In genomic region chr18:79987566-79987965, GRCh38 we compare ENCODE assay signal across 8 cellular contexts. TPM values are rescaled to one million over a fixed set of nuclear protein-coding genes. Genes with fewer than 3 reads are reported as not detected.
DNase-seq lines count a peak whose midpoint lies in the region; ATAC-seq and TF ChIP-seq lines count a peak whose summit lies in the region.

No MANE protein-coding gene starts in this region.

- peaks cover 22% of the 10 kb centered on the region for H3F3A ChIP-seq in PC-9 (ENCODE audit: insufficient read depth, low read depth)

- H3K9me3 ChIP-seq in DND-41 (ENCODE audit: insufficient read depth, low read length, severe bottlenecking) (no peaks in the 10 kb centered on the region), PC-9 (ENCODE audit: insufficient read depth, low read depth) (no peaks in the 10 kb centered on the region), parathyroid adenoma (ENCODE audit: control insufficient read depth, low read length) (no peaks in the 10 kb centered on the region)

- ATAC-seq in DND-41 (ENCODE audit: insufficient read depth, low read depth), result no peak
- ATAC-seq in GM21528 (IDR thresholded peaks at IDR 0.05; ENCODE audit: low FRiP score, unreplicated experiment), result no peak
- no peak for ATAC-seq in HG02610 (IDR thresholded peaks at IDR 0.05; ENCODE audit: unreplicated experiment)

- TF ChIP-seq CTCF in DND-41 (IDR thresholded peaks at IDR 0.05; ENCODE audit: borderline replicate concordance, extremely low read depth, low read length, poor library complexity, severe bottlenecking) (no peak), PC-9 (conservative IDR thresholded peaks at IDR 0.05) (no peak), parathyroid adenoma (IDR thresholded peaks at IDR 0.05) (no peak)

- H3K9ac ChIP-seq in DND-41 (ENCODE audit: low read depth, low read length) (peak overlapping the region; percentile 94), parathyroid adenoma (no peak overlapping the region)

- CTCF ChIA-PET in PC-9 (lab: Charles Lee), result no interaction called here

- H4K20me1 ChIP-seq in DND-41 (ENCODE audit: insufficient read depth, low read length) (peaks cover 52% of the 10 kb centered on the region), PC-9 (ENCODE audit: insufficient read depth) (peaks cover 53% of the 10 kb centered on the region)

- POLR2A ChIA-PET in PC-9 (lab: Charles Lee; ENCODE audit: unreplicated experiment), result interaction anchor here (1.1 kb wide), 1 partner anchor 25 kb away, joined by 14 read pairs; no protein-coding TSS in a partner anchor

- DNase-seq in DND-41, result no peak
- no peak for DNase-seq in PC-9
- DNase-seq in epithelial cell of prostate (ENCODE audit: low read depth, low spot score), result no peak
- DNase-seq in C1 segment of cervical spinal cord (lab: John Stamatoyannopoulos, UW), result no peak
- no peak for DNase-seq in NCI-H345 treated with DMSO at 0.1 percent for 48 hours (lab: John Stamatoyannopoulos, UW; ENCODE audit: unreplicated experiment)

- H2AFZ ChIP-seq in DND-41 (ENCODE audit: low read depth, low read length) (peak overlapping the region; percentile 97), PC-9 (peak overlapping the region; percentile 88), parathyroid adenoma (peak overlapping the region; percentile 84)

- H3K27ac ChIP-seq in DND-41 (ENCODE audit: low read length), result peak overlapping the region; percentile 94
- peak overlapping the region; percentile 82 for H3K27ac ChIP-seq in PC-9
- H3K27ac ChIP-seq in epithelial cell of prostate, result peak overlapping the region; percentile 80
- H3K27ac ChIP-seq in parathyroid adenoma, result peak overlapping the region; percentile 87

- BruUV-seq in PC-9 (replicated peaks; lab: Mats Ljungman, UMichigan), result TSS peak; percentile 27

- H3K4me1 ChIP-seq in DND-41 (ENCODE audit: insufficient read depth, low read length), result peaks cover 54% of the 10 kb centered on the region
- peaks cover 27% of the 10 kb centered on the region for H3K4me1 ChIP-seq in PC-9 (replicated peaks; ENCODE audit: insufficient read depth)
- peaks cover 3% of the 10 kb centered on the region for H3K4me1 ChIP-seq in parathyroid adenoma

- peak overlapping the region; percentile 90 to 98 for H3K4me3 ChIP-seq in DND-41 (ENCODE audit: low read depth in 1 of 2, low read length in 2 of 2)
- H3K4me3 ChIP-seq in PC-9, result peak overlapping the region; percentile 88
- peak overlapping the region; percentile 66 for H3K4me3 ChIP-seq in parathyroid adenoma (ENCODE audit: low read depth, low read length)

- H3K4me2 ChIP-seq in DND-41 (ENCODE audit: insufficient read depth, low read length), result peak overlapping the region; percentile 84
- peak overlapping the region; percentile 98 for H3K4me2 ChIP-seq in PC-9
- peak overlapping the region; percentile 75 for H3K4me2 ChIP-seq in parathyroid adenoma (ENCODE audit: low read length)

- no peaks in the 10 kb centered on the region for H3K9me2 ChIP-seq in PC-9 (ENCODE audit: insufficient read depth)

- no peaks in the 10 kb centered on the region for H3K27me3 ChIP-seq in DND-41 (ENCODE audit: insufficient read depth, low read length, poor library complexity)
- H3K27me3 ChIP-seq in PC-9 (ENCODE audit: insufficient read depth, low read depth), result no peaks in the 10 kb centered on the region
- H3K27me3 ChIP-seq in parathyroid adenoma (ENCODE audit: control insufficient read depth, insufficient read depth, low read length), result no peaks in the 10 kb centered on the region

- H3K79me2 ChIP-seq in DND-41 (ENCODE audit: insufficient read depth, low read length), result peaks cover 69% of the 10 kb centered on the region
- H3K79me2 ChIP-seq in PC-9 (ENCODE audit: low read depth), result peaks cover 62% of the 10 kb centered on the region
- H3K79me2 ChIP-seq in parathyroid adenoma, result peaks cover 38% of the 10 kb centered on the region

- intact Hi-C loops in PC-9 (cut with micrococcal nuclease; ENCODE audit: unreplicated experiment), result no loop called here

- H3K36me3 ChIP-seq in DND-41 (ENCODE audit: insufficient read depth, low read length) (peaks cover 38% of the 10 kb centered on the region), PC-9 (ENCODE audit: low read depth) (peaks cover 21% of the 10 kb centered on the region; the same call in 1 of the 2 replicates), parathyroid adenoma (ENCODE audit: control insufficient read depth, insufficient read depth, low read length) (no peaks in the 10 kb centered on the region)

RNA-seq across cellular contexts. Expression of gene TXNL4A, which starts 0.8 kb away (rescaled TPM):
- total RNA-seq in PC-9 (2021), result 106 and 120 TPM in 2 replicates

RNA-seq across cellular contexts. Expression of gene HSBP1L1, which starts 23.1 kb away (rescaled TPM):
- 32.6 and 41.5 TPM in 2 replicates for total RNA-seq in PC-9 (2021)

RNA-seq across cellular contexts. Expression of gene SLC66A2, which starts 36.1 kb away (rescaled TPM):
- 24.3 and 28.0 TPM in 2 replicates for total RNA-seq in PC-9 (2021)

RNA-seq across cellular contexts. Expression of gene RBFA, which starts 46.7 kb away (rescaled TPM):
- 22.4 and 25.1 TPM in 2 replicates for total RNA-seq in PC-9 (2021)
